In genomic region chr11:66950113-66950535, GRCh38 we compare ENCODE assay signal across 8 cellular contexts. TPM values are rescaled to one million over a fixed set of nuclear protein-coding genes. Genes with fewer than 3 reads are reported as not detected.
DNase-seq lines count a peak whose midpoint lies in the region; ATAC-seq and TF ChIP-seq lines count a peak whose summit lies in the region.

No MANE protein-coding gene starts in this region.

- no peaks in the 10 kb centered on the region for H4K20me1 ChIP-seq in GM23338 (replicated peaks; ENCODE audit: insufficient read depth)

- H3K4me2 ChIP-seq in GM23338 = no peak overlapping the region

- H3K4me3 Mint-ChIP-seq in GM23338 = no peak overlapping the region

- WGBS in stomach, 5 donors = 30 to 51% (median 44%) methylated on average over 8 of the region's 8 CpGs

- no peaks in the 10 kb centered on the region for H3K9me3 Mint-ChIP-seq in GM23338

- H3K36me3 Mint-ChIP-seq in GM23338 (ENCODE audit: low read depth) = peaks cover 2% of the 10 kb centered on the region; the same call in 2 of the 3 replicates

- ATAC-seq in GM23338 = peak; percentile 39

- H3K4me1 ChIP-seq in GM23338 (ENCODE audit: insufficient read depth) (peaks cover 3% of the 10 kb centered on the region; the same call in 1 of the 2 replicates), stomach (peaks cover 0 to 8% (median 6%) of the 10 kb centered on the region in 4 donors)

- H3K9me3 ChIP-seq in WERI-Rb-1 (ENCODE audit: severe bottlenecking) (no peaks in the 10 kb centered on the region), stomach (no peaks in the 10 kb centered on the region)

- DNase-seq in GM23338 (ENCODE audit: low spot score) (peak; percentile 35), WERI-Rb-1 (peak; percentile 15), iris pigment epithelial cell (ENCODE audit: low read depth) (peak; percentile 84), stomach (peak; percentile 78), DMS114 treated with DMSO at 0.1 percent for 48 hours (lab: John Stamatoyannopoulos, UW; ENCODE audit: unreplicated experiment) (no peak), NCI-H2081 treated with DMSO at 0.1 percent for 48 hours (lab: John Stamatoyannopoulos, UW) (no peak)
- DNase-seq in stimulated activated naive CD4-positive, alpha-beta T cell treated with Interleukin-2 at 50 U/mL for 16 hours (lab: John Stamatoyannopoulos, UW) = no peak

- no peak for TF ChIP-seq EP300 in stomach (IDR thresholded peaks at IDR 0.05)

- no peak overlapping the region for H2AFZ ChIP-seq in GM23338

- no peaks in the 10 kb centered on the region for H3K9me2 ChIP-seq in GM23338 (ENCODE audit: insufficient read depth)

- TF ChIP-seq CTCF in 22Rv1 (IDR thresholded peaks at IDR 0.05) = no peak
- TF ChIP-seq CTCF in GM23338 (conservative IDR thresholded peaks at IDR 0.05; ENCODE audit: low read depth in 2 of 2) = no peak
- no peak for TF ChIP-seq CTCF in WERI-Rb-1 (IDR thresholded peaks at IDR 0.05; ENCODE audit: low read depth, low read length)
- TF ChIP-seq CTCF in stomach (IDR thresholded peaks at IDR 0.05) = no peak

- H3K27ac ChIP-seq in 22Rv1 (peak overlapping the region; percentile 49), GM23338 (ENCODE audit: low read depth) (peak overlapping the region; percentile 30; the same call in 1 of the 2 replicates), WERI-Rb-1 (no peak overlapping the region), stomach (peak overlapping the region in 4 of 5 donors; percentile 7 to 47 (median 44))

- no peak overlapping the region for H3K4me3 ChIP-seq in GM23338
- H3K4me3 ChIP-seq in WERI-Rb-1 (ENCODE audit: low read depth, low read length) = no peak overlapping the region
- no peak overlapping the region for H3K4me3 ChIP-seq in stomach

- TF ChIP-seq POLR2A in stomach (IDR thresholded peaks at IDR 0.05) = no peak

- H3K27me3 ChIP-seq in GM23338 (ENCODE audit: insufficient read depth) (no peaks in the 10 kb centered on the region), WERI-Rb-1 (ENCODE audit: insufficient read depth, low read depth, severe bottlenecking) (no peaks in the 10 kb centered on the region), stomach (no peaks in the 10 kb centered on the region)

- H3K4me1 Mint-ChIP-seq in GM23338 = peaks cover 18% of the 10 kb centered on the region

- no peaks in the 10 kb centered on the region for H3K36me3 ChIP-seq in GM23338 (ENCODE audit: insufficient read depth)
- no peaks in the 10 kb centered on the region for H3K36me3 ChIP-seq in WERI-Rb-1
- H3K36me3 ChIP-seq in stomach = peaks cover 0 to 5% (median 0%) of the 10 kb centered on the region in 4 donors

- peak overlapping the region; percentile 87 for H3K27ac Mint-ChIP-seq in GM23338

- H3F3A ChIP-seq in GM23338 (replicated peaks; ENCODE audit: low read depth) = no peaks in the 10 kb centered on the region

- 0 out of 2 replicates have a peak, but pooled peaks cover 1% of the 10 kb centered on the region for H3K79me2 ChIP-seq in GM23338 (replicated peaks; ENCODE audit: insufficient read depth)

- intact Hi-C loops in stomach (cut with DNase I; ENCODE audit: low total_unique reads) = no loop called here

- peaks cover 4% of the 10 kb centered on the region for H3K27me3 Mint-ChIP-seq in GM23338 (ENCODE audit: insufficient read depth, low read depth, poor library complexity)

TF ChIP-seq in GM23338, 12 proteins besides CTCF, POLR2A, EP300 and RAD21:
- TF ChIP-seq JUNB (IDR thresholded peaks at IDR 0.05; ENCODE audit: unreplicated experiment) = no peak
- no peak for TF ChIP-seq ZNF462 (CRISPR knock-in tag; IDR thresholded peaks at IDR 0.05)
- 0 out of 2 replicates have a peak, but pooled peaks have one; percentile 10 for TF ChIP-seq CREB1 (CRISPR knock-in tag; IDR thresholded peaks at IDR 0.05; ENCODE audit: low read depth)
- TF ChIP-seq POLR2AphosphoS5 (IDR thresholded peaks at IDR 0.05; ENCODE audit: low read depth) = no peak
- no peak for TF ChIP-seq ZNF331 (CRISPR knock-in tag; IDR thresholded peaks at IDR 0.05; ENCODE audit: low read depth)
- TF ChIP-seq EZH2 (IDR thresholded peaks at IDR 0.05; ENCODE audit: low read depth, unreplicated experiment) = no peak
- no peak for TF ChIP-seq NANOG (IDR thresholded peaks at IDR 0.05; ENCODE audit: borderline replicate concordance)

RNA-seq across cellular contexts. Expression of gene PC, which starts 8.1 kb away (rescaled TPM):
- total RNA-seq in GM23338 (2014; rRNA removed; shearing (Covaris generic)) = 21.7 and 24.9 TPM in 2 replicates
- polyA plus RNA-seq in GM23338 (2016; fragmentation: Nextera tagmentation; extraction: Ambion mirVana) (18.3 and 18.9 TPM in 2 replicates), stomach (10 to 100 TPM; 20.2 to 25.3 (median 25.2) TPM)
- total RNA-seq in stomach = 10 to 100 TPM in 2 of 5 donors, 1 to 10 TPM in 2, under 1 TPM in 1; 0.58 to 86.0 (median 8.9) TPM

RNA-seq across cellular contexts. Expression of gene C11orf86, which starts 25.0 kb away (rescaled TPM):
- total RNA-seq in GM23338 (2014; rRNA removed; shearing (Covaris generic)) = 0.21 TPM in 1 of 2 replicates, not detected in the other
- polyA plus RNA-seq in GM23338 (2016; fragmentation: Nextera tagmentation; extraction: Ambion mirVana) (0.73 and 0.74 TPM in 2 replicates), stomach (1 to 10 TPM in 2 of 3 donors, not detected in 1; 1.1 to 2.9 TPM)
- total RNA-seq in stomach = under 1 TPM in 1 of 5 donors, not detected in 4; 0.37 TPM

Comparison
In these comparisons a context has a peak if more than half of its experiments do, and no peak if none do; other contexts are left out.
1. DNase-seq: peak in GM23338 (single experiment), WERI-Rb-1 (single experiment), iris pigment epithelial cell (single experiment) and stomach (single experiment); none in stimulated activated naive CD4-positive, alpha-beta T cell treated with Interleukin-2 at 50 U/mL for 16 hours (single experiment), DMS114 treated with DMSO at 0.1 percent for 48 hours (single experiment) and NCI-H2081 treated with DMSO at 0.1 percent for 48 hours (single experiment).